Comparison of ENCODE assay signal across 8 cellular contexts in the genomic region with DNA sequence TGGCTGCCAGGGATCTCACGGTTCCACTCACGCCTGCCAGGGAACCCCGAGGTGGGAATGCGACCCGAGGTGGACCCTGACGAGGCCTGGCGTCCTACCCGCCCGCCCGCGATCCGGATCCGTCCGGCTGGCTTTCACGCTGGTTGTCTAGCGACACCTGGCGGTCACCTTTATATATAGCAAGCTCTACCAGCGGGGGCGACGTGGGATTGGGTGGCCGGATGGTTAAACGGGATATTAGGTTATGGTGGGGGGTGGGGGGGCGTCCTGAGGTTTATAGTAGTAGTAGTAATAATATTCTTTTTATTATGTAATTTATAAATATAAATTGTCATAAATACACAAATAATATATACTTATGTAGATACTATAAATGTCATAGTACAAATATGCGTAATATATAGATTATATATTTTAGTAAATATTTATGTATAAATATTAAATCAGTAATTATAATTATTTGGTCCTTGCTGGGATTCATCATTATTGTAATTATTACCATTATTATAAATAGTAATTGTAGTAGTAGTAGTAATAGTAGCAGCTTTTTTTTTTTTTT.
DNase-seq lines count a peak whose midpoint lies in the region; ATAC-seq and TF ChIP-seq lines count a peak whose summit lies in the region.

No MANE protein-coding gene starts in this region.

- CTCF ChIA-PET in activated CD8-positive, alpha-beta T cell treated with anti-CD3 and anti-CD28 coated beads, Interleukin-2, amount 10 ng/mL, durations not matched to agents 7 days and 5 days (lab: Charles Lee), result interaction anchor here (0.6 to 6.5 kb wide), 20 partner anchors 10 to 395 kb away, joined by 3 to 79 read pairs (median 4); no protein-coding TSS in a partner anchor

- H3K36me3 Mint-ChIP-seq in HFFc6 (ENCODE audit: low read depth), result no peaks in the 10 kb centered on the region
- H3K36me3 Mint-ChIP-seq in activated CD8-positive, alpha-beta T cell treated with anti-CD3 and anti-CD28 coated beads, Interleukin-2, amount 10 ng/mL, durations not matched to agents 7 days and 5 days (ENCODE audit: low read depth), result no peaks in the 10 kb centered on the region

- H3K9me3 Mint-ChIP-seq in HFFc6, result no peaks in the 10 kb centered on the region
- no peaks in the 10 kb centered on the region for H3K9me3 Mint-ChIP-seq in activated CD8-positive, alpha-beta T cell treated with anti-CD3 and anti-CD28 coated beads, Interleukin-2, amount 10 ng/mL, durations not matched to agents 7 days and 5 days (ENCODE audit: insufficient read depth)

- peak; percentile 92 for TF ChIP-seq CTCF in HFFc6 (IDR thresholded peaks at IDR 0.05)

- no peak overlapping the region for H3K27ac Mint-ChIP-seq in HFFc6
- no peak overlapping the region for H3K27ac Mint-ChIP-seq in activated CD8-positive, alpha-beta T cell treated with anti-CD3 and anti-CD28 coated beads, Interleukin-2, amount 10 ng/mL, durations not matched to agents 7 days and 5 days

- H3K4me3 Mint-ChIP-seq in HFFc6, result no peak overlapping the region
- H3K4me3 Mint-ChIP-seq in activated CD8-positive, alpha-beta T cell treated with anti-CD3 and anti-CD28 coated beads, Interleukin-2, amount 10 ng/mL, durations not matched to agents 7 days and 5 days, result no peak overlapping the region

- H3K4me1 Mint-ChIP-seq in HFFc6 (ENCODE audit: low read depth), result peaks cover 6% of the 10 kb centered on the region; the same call in 1 of the 2 replicates
- H3K4me1 Mint-ChIP-seq in activated CD8-positive, alpha-beta T cell treated with anti-CD3 and anti-CD28 coated beads, Interleukin-2, amount 10 ng/mL, durations not matched to agents 7 days and 5 days (ENCODE audit: low read depth), result peaks cover 21% of the 10 kb centered on the region

- peaks cover 27% of the 10 kb centered on the region for H3K27me3 Mint-ChIP-seq in HFFc6 (ENCODE audit: insufficient read depth)
- H3K27me3 Mint-ChIP-seq in activated CD8-positive, alpha-beta T cell treated with anti-CD3 and anti-CD28 coated beads, Interleukin-2, amount 10 ng/mL, durations not matched to agents 7 days and 5 days (ENCODE audit: low read depth), result peaks cover 49% of the 10 kb centered on the region

- POLR2A ChIA-PET in activated CD8-positive, alpha-beta T cell treated with anti-CD3 and anti-CD28 coated beads, Interleukin-2, amount 10 ng/mL, durations not matched to agents 7 days and 5 days (lab: Charles Lee), result interaction anchor here (0.8 to 1.4 kb wide), 3 partner anchors 24 to 193 kb away, joined by 3 to 5 read pairs (median 3); no protein-coding TSS in a partner anchor

- peak; percentile 74 for ATAC-seq in activated CD8-positive, alpha-beta T cell treated with anti-CD3 and anti-CD28 coated beads, Interleukin-2, amount 10 ng/mL, durations not matched to agents 7 days and 5 days

- peak; percentile 57 for DNase-seq in COLO668 (lab: John Stamatoyannopoulos, UW; ENCODE audit: unreplicated experiment)
- peak; percentile 34 for DNase-seq in HFFc6
- DNase-seq in NCI-H82 (lab: John Stamatoyannopoulos, UW), result peak; percentile 92
- DNase-seq in activated CD8-positive, alpha-beta T cell treated with anti-CD3 and anti-CD28 coated beads, Interleukin-2, amount 10 ng/mL, durations not matched to agents 7 days and 5 days, result peak; percentile 82
- peak; percentile 68 for DNase-seq in effector CD8-positive, alpha-beta T cell (lab: John Stamatoyannopoulos, UW)
- peak; percentile 86 for DNase-seq in medulla oblongata (ENCODE audit: extremely low spot score)
- peak; percentile 73 for DNase-seq in stimulated activated CD8-positive, alpha-beta memory T cell treated with anti-CD3 and anti-CD28 coated beads, Interleukin-12 subunit alpha, Interleukin-12 subunit beta, amount 100 ng/mL, for 1 hour (ENCODE audit: low read depth)
- DNase-seq in NCI-H128 (lab: John Stamatoyannopoulos, UW; ENCODE audit: unreplicated experiment), result no peak
